Comparison of ENCODE assay signal across 20 cellular contexts in genomic region chr10:98258683-98259454, GRCh38. TPM values are rescaled to one million over a fixed set of nuclear protein-coding genes. Genes with fewer than 3 reads are reported as not detected.
DNase-seq lines count a peak whose midpoint lies in the region; FAIRE-seq lines count a peak whose summit lies in the region.
"Had no signal": no experiment of that assay in that cellular context is flagged by ENCODE, and none has a peak within 500 bp of the region (broad histone marks: within the 10 kb centered on the region; RNA-seq: fewer than 3 reads in every experiment).

No MANE protein-coding gene starts in this region.

- no peak overlapping the region for H3K23ac ChIP-seq in mesendoderm (ENCODE audit: low read length)

- FAIRE-seq in urothelium cell line (lab: Jason Lieb, UNC), result no peak

- H3K4me2 ChIP-seq in BLaER1 (peak overlapping the region; percentile 81), GM23248 (ENCODE audit: unreplicated experiment) (no peak overlapping the region), mesendoderm (ENCODE audit: low read length) (no peak overlapping the region)
- H3K4me2 ChIP-seq: GM23338 had no signal

- H4K5ac ChIP-seq in mesendoderm (ENCODE audit: low read length), result no peak overlapping the region

- H3K4ac ChIP-seq in mesendoderm (ENCODE audit: low read depth, low read length), result no peak overlapping the region

- H3K18ac ChIP-seq in mesendoderm (ENCODE audit: low read length), result no peak overlapping the region

- peaks cover 92% of the 10 kb centered on the region for H3K4me1 ChIP-seq in BLaER1
- peaks cover 6% of the 10 kb centered on the region; the same call in 1 of the 2 replicates for H3K4me1 ChIP-seq in GM23248 (ENCODE audit: insufficient read depth)
- H3K4me1 ChIP-seq in mesendoderm (ENCODE audit: control insufficient read depth, low read depth, low read length), result no peaks in the 10 kb centered on the region

- H2BK5ac ChIP-seq in mesendoderm (ENCODE audit: low read length), result no peak overlapping the region

- H3K9me3 ChIP-seq in BLaER1 (no peaks in the 10 kb centered on the region; the same call in 1 of the 2 replicates), GM23248 (ENCODE audit: low read depth) (no peaks in the 10 kb centered on the region)
- H3K9me3 ChIP-seq: MG63 had no signal

- H2BK120ac ChIP-seq in mesendoderm (ENCODE audit: low read depth, low read length), result no peak overlapping the region

- no peak overlapping the region for H3K4me3 Mint-ChIP-seq in activated naive CD4-positive, alpha-beta T cell treated with anti-CD3 and anti-CD28 coated beads, Interleukin-2, amount 10 ng/mL, durations not matched to agents 7 days and 5 days
- H3K4me3 Mint-ChIP-seq: GM23338 had no signal

- no peak overlapping the region for H2AK5ac ChIP-seq in mesendoderm (ENCODE audit: low read length)

- H3K9ac ChIP-seq in BLaER1 (peak overlapping the region; percentile 59; the same call in 1 of the 2 replicates), GM23248 (no peak overlapping the region), mesendoderm (ENCODE audit: low read length) (no peak overlapping the region)

- H3K27ac Mint-ChIP-seq in activated naive CD4-positive, alpha-beta T cell treated with anti-CD3 and anti-CD28 coated beads, Interleukin-2, amount 10 ng/mL, durations not matched to agents 7 days and 5 days, result no peak overlapping the region
- H3K27ac Mint-ChIP-seq: activated T-helper 2 cell treated with anti-CD3 and anti-CD28 coated beads, Interferon-gamma antibody, Interleukin-2, Interleukin-4, amounts not matched to agents 10 μg/mL and 5 μg/mL and 100 μg/mL, durations not matched to agents 14 hours and 24 hours and 36 hours; GM23338 had no signal

- CTCF ChIA-PET in activated naive CD4-positive, alpha-beta T cell treated with anti-CD3 and anti-CD28 coated beads, Interleukin-2, amount 10 ng/mL, durations not matched to agents 7 days and 5 days (lab: Charles Lee), result interaction anchor here (0.6 kb wide), 1 partner anchor 1143 kb away, joined by 4 read pairs; no protein-coding TSS in a partner anchor

- no peaks in the 10 kb centered on the region for H3K36me3 Mint-ChIP-seq in activated naive CD4-positive, alpha-beta T cell treated with anti-CD3 and anti-CD28 coated beads, Interleukin-2, amount 10 ng/mL, durations not matched to agents 7 days and 5 days

- H4K20me1 ChIP-seq in BLaER1 (no peaks in the 10 kb centered on the region), GM23248 (ENCODE audit: insufficient read depth) (no peaks in the 10 kb centered on the region)

- H3K4me3 ChIP-seq in BLaER1, result no peak overlapping the region
- no peak overlapping the region for H3K4me3 ChIP-seq in GM23248
- H3K4me3 ChIP-seq in mesendoderm (ENCODE audit: low read length), result no peak overlapping the region
- H3K4me3 ChIP-seq: cardiac muscle cell, GM23338, MG63 had no signal

- no peak overlapping the region for H2BK15ac ChIP-seq in mesendoderm (replicated peaks; ENCODE audit: low read depth)

- H3K9me3 Mint-ChIP-seq in activated naive CD4-positive, alpha-beta T cell treated with anti-CD3 and anti-CD28 coated beads, Interleukin-2, amount 10 ng/mL, durations not matched to agents 7 days and 5 days, result no peaks in the 10 kb centered on the region
- H3K9me3 Mint-ChIP-seq: activated T-helper 2 cell treated with anti-CD3 and anti-CD28 coated beads, Interferon-gamma antibody, Interleukin-2, Interleukin-4, amounts not matched to agents 10 μg/mL and 5 μg/mL and 100 μg/mL, durations not matched to agents 14 hours and 24 hours and 36 hours; GM23338 had no signal

- H3F3A ChIP-seq in GM23248 (ENCODE audit: insufficient read depth), result peaks cover 70% of the 10 kb centered on the region

- WGBS in GM23248 (ENCODE audit: low coverage in 1 of 2, low lambda C conversion rate in 2 of 2, missing lambda C conversion rate in 2 of 2), 2 experiments, result 77 to 84% methylated on average over 13 of the region's 13 CpGs
- WGBS in mesendoderm (ENCODE audit: extremely low coverage, insufficient coverage, low lambda C conversion rate), result no CpG with 5 or more reads among the region's 13 CpGs

- H3K27ac ChIP-seq in BLaER1, result peak overlapping the region; percentile 78
- no peak overlapping the region for H3K27ac ChIP-seq in GM23248
- no peak overlapping the region for H3K27ac ChIP-seq in mesendoderm (ENCODE audit: low read depth, low read length)
- H3K27ac ChIP-seq: cardiac muscle cell had no signal

- no peaks in the 10 kb centered on the region for H3K79me1 ChIP-seq in mesendoderm (ENCODE audit: low read length)

- H3K36me3 ChIP-seq in BLaER1 (no peaks in the 10 kb centered on the region), GM23248 (ENCODE audit: low read depth) (peaks cover 32% of the 10 kb centered on the region; the same call in 1 of the 2 replicates), mesendoderm (ENCODE audit: control insufficient read depth, insufficient read depth, low read length) (no peaks in the 10 kb centered on the region)
- H3K36me3 ChIP-seq: cardiac muscle cell, MG63 had no signal

- H3K27me3 Mint-ChIP-seq in activated naive CD4-positive, alpha-beta T cell treated with anti-CD3 and anti-CD28 coated beads, Interleukin-2, amount 10 ng/mL, durations not matched to agents 7 days and 5 days, result no peaks in the 10 kb centered on the region

- H3K27me3 ChIP-seq in BLaER1 (no peaks in the 10 kb centered on the region), GM23248 (replicated peaks; ENCODE audit: insufficient read depth) (no peaks in the 10 kb centered on the region), mesendoderm (ENCODE audit: insufficient read depth, low read length, poor library complexity) (no peaks in the 10 kb centered on the region)
- H3K27me3 ChIP-seq: cardiac muscle cell, MG63 had no signal

- H2AFZ ChIP-seq in GM23248, result no peak overlapping the region
- H2AFZ ChIP-seq: GM23338 had no signal

- H3K9me2 ChIP-seq in GM23248 (ENCODE audit: insufficient read depth), result no peaks in the 10 kb centered on the region

- DNase-seq in GM23248 (peak; percentile 43), SW480 (ENCODE audit: low spot score) (peak; percentile 78), myocyte (ENCODE audit: low read depth) (peak; percentile 48), urothelium cell line (ENCODE audit: low spot score) (no peak), mesendoderm (no peak), activated gamma-delta T cell treated with Interleukin-2 at 50 U/mL for 16 hours (no peak)
- DNase-seq in activated naive CD4-positive, alpha-beta T cell treated with anti-CD3 and anti-CD28 coated beads, Interleukin-2, amount 10 ng/mL, durations not matched to agents 7 days and 5 days, result no peak
- DNase-seq: activated CD4-positive, alpha-beta T cell treated with anti-CD3 and anti-CD28 coated beads for 4 hours; amniotic stem cell; foreskin melanocyte; left cardiac atrium; MG63; NCI-H187; NCI-H345; retina; stimulated activated CD4-positive, alpha-beta T cell treated with anti-CD3 and anti-CD28 coated beads, Interleukin-15, amount 100 ng/mL, for 24 hours had no signal

- H4K8ac ChIP-seq in mesendoderm (ENCODE audit: low read depth, low read length), result no peak overlapping the region

- no peaks in the 10 kb centered on the region for H3K4me1 Mint-ChIP-seq in activated naive CD4-positive, alpha-beta T cell treated with anti-CD3 and anti-CD28 coated beads, Interleukin-2, amount 10 ng/mL, durations not matched to agents 7 days and 5 days

- in situ Hi-C loops in GM23248 (cut with MboI), result no loop called here

- no peak overlapping the region for H3K56ac ChIP-seq in mesendoderm (ENCODE audit: low read length)

- no peaks in the 10 kb centered on the region for H3K79me2 ChIP-seq in GM23248 (ENCODE audit: insufficient read depth)
- no peaks in the 10 kb centered on the region for H3K79me2 ChIP-seq in mesendoderm (ENCODE audit: control insufficient read depth, insufficient read depth, low read length)

RNA-seq across cellular contexts. Expression of gene LOXL4, which starts 9.1 kb away (rescaled TPM):
- total RNA-seq in GM23248 (2014; rRNA removed; shearing (Covaris generic)), result 496 and 507 TPM in 2 replicates
- polyA plus RNA-seq in GM23248 (2016; fragmentation: Nextera tagmentation; extraction: Ambion mirVana), result 319 and 320 TPM in 2 replicates
- 0.64 and 0.88 TPM in 2 replicates for total RNA-seq in myocyte
- 1.2 TPM for polyA plus RNA-seq in myocyte (2012)
- polyA plus RNA-seq in mesendoderm (2013, experiment 1 of 2), result 0.67 TPM
- 0.64 TPM for polyA plus RNA-seq in mesendoderm (2013, experiment 2 of 2)
- total RNA-seq: activated T-helper 2 cell treated with anti-CD3 and anti-CD28 coated beads, Interferon-gamma antibody, Interleukin-2, Interleukin-4, amounts not matched to agents 10 μg/mL and 5 μg/mL and 100 μg/mL, durations not matched to agents 14 hours and 24 hours and 36 hours had no signal

Comparison
In these comparisons a context has a peak if more than half of its experiments do, and no peak if none do; other contexts are left out.
1. DNase-seq: peak in GM23248 (single experiment), SW480 (single experiment) and myocyte (single experiment); none in urothelium cell line (single experiment), mesendoderm (single experiment), activated gamma-delta T cell treated with Interleukin-2 at 50 U/mL for 16 hours (single experiment) and activated naive CD4-positive, alpha-beta T cell treated with anti-CD3 and anti-CD28 coated beads, Interleukin-2, amount 10 ng/mL, durations not matched to agents 7 days and 5 days (single experiment).
2. RNA of gene LOXL4, which starts 9.1 kb away (total RNA-seq): 496 to 507 TPM in GM23248; 0.64 to 0.88 TPM in myocyte; every median in the first group is over 100 times any median in the second.